In the genomic region with DNA sequence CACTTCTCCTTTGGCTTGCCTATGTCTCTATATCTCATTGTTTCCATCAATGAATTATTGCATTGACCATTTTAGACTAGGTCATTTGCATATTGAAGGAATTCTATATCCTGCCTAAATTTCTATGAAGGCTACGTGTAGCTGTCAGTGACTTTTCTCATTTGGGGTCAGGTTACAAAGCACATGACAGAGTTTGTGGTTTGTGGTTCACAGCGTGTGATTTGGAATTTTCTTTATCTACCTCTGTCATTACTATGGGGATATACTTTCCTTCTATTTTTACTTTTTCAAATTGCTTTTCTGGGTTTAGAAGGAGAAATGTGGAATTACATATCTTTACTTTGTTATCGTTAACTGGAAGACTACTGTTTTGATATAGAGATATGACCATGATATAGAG, we compare ENCODE assay signal across 21 cellular contexts.
DNase-seq lines count a peak whose midpoint lies in the region; ATAC-seq and TF ChIP-seq lines count a peak whose summit lies in the region.
"Had no signal": no experiment of that assay in that cellular context is flagged by ENCODE, and none has a peak within 500 bp of the region (broad histone marks: within the 10 kb centered on the region; RNA-seq: fewer than 3 reads in every experiment).

No MANE protein-coding gene starts in this region.

- H3K27ac ChIP-seq in MM.1S (ENCODE audit: low read length): no peak overlapping the region
- H3K27ac ChIP-seq in gastroesophageal sphincter: no peak overlapping the region
- H3K27ac ChIP-seq: ascending aorta, psoas muscle had no signal

- H3K9ac ChIP-seq in MM.1S (ENCODE audit: low read length): no peak overlapping the region

- CTCF ChIA-PET in HEK293T (lab: Yijun Ruan, JAX): no interaction called here

- no peak for ATAC-seq in GM19395 (IDR thresholded peaks at IDR 0.05; ENCODE audit: unreplicated experiment)
- no peak for ATAC-seq in gastroesophageal sphincter
- ATAC-seq in HG03280 (IDR thresholded peaks at IDR 0.05; ENCODE audit: unreplicated experiment): no peak
- ATAC-seq: GM23338; naive thymus-derived CD8-positive, alpha-beta T cell; psoas muscle had no signal

- H3K9me3 ChIP-seq in MM.1S (replicated peaks; ENCODE audit: insufficient read depth, low read length): no peaks in the 10 kb centered on the region
- no peaks in the 10 kb centered on the region for H3K9me3 ChIP-seq in gastroesophageal sphincter
- H3K9me3 ChIP-seq: ascending aorta, psoas muscle had no signal

- WGBS in gastroesophageal sphincter (ENCODE audit: low coverage in 1 of 2), 2 donors: 52 to 78% methylated on average over 3 of the region's 3 CpGs

- no peaks in the 10 kb centered on the region for H3K79me2 ChIP-seq in MM.1S (ENCODE audit: low read length)

- no peaks in the 10 kb centered on the region for H4K20me1 ChIP-seq in MM.1S (ENCODE audit: insufficient read depth, low read length)

- no peak for TF ChIP-seq EP300 in gastroesophageal sphincter (IDR thresholded peaks at IDR 0.05)

- H3K27me3 ChIP-seq in MM.1S (replicated peaks; ENCODE audit: insufficient read depth, low read length) (no peaks in the 10 kb centered on the region), gastroesophageal sphincter (no peaks in the 10 kb centered on the region)
- H3K27me3 ChIP-seq: ascending aorta had no signal

- POLR2A ChIA-PET in HEK293T (lab: Yijun Ruan, JAX): no interaction called here

- DNase-seq in HEK293T (ENCODE audit: extremely low spot score): peak; percentile 22
- peak; percentile 34 for DNase-seq in MM.1S
- peak; percentile 74 for DNase-seq in astrocyte of the spinal cord (ENCODE audit: low read depth, low spot score)
- DNase-seq in non-pigmented ciliary epithelial cell (ENCODE audit: low read depth): peak; percentile 41
- DNase-seq: activated gamma-delta T cell treated with Interleukin-2 at 50 U/mL for 16 hours; C1 segment of cervical spinal cord; DMS79 treated with DMSO at 0.1 percent for 48 hours; erythroblast; naive thymus-derived CD8-positive, alpha-beta T cell; NCI-H2171 treated with DMSO at 0.1 percent for 48 hours; NK-92 treated with Interleukin-12 subunit alpha and Interleukin-12 subunit beta, amount 100 ng/mL, for 24 hours; psoas muscle; Right ventricle myocardium superior; stimulated activated naive CD4-positive, alpha-beta T cell treated with Interleukin-2 at 50 U/mL for 16 hours; trophoblast cell had no signal

- in situ Hi-C loops in astrocyte of the spinal cord (cut with HindIII; ENCODE audit: low sequenced_read_pairs): no loop called here

- H3K4me3 ChIP-seq in MM.1S (ENCODE audit: low read length) (no peak overlapping the region), astrocyte of the spinal cord (ENCODE audit: low read depth, low read length) (no peak overlapping the region), gastroesophageal sphincter (no peak overlapping the region)
- H3K4me3 ChIP-seq: ascending aorta, GM23338, lung, psoas muscle had no signal

- no peak overlapping the region for H2AFZ ChIP-seq in MM.1S (ENCODE audit: low read length)
- H2AFZ ChIP-seq: GM23338 had no signal

- no peaks in the 10 kb centered on the region for H3K36me3 ChIP-seq in MM.1S (replicated peaks; ENCODE audit: insufficient read depth, low read length)
- no peaks in the 10 kb centered on the region for H3K36me3 ChIP-seq in gastroesophageal sphincter
- H3K36me3 ChIP-seq: ascending aorta had no signal

- no peak for TF ChIP-seq POLR2A in gastroesophageal sphincter (IDR thresholded peaks at IDR 0.05)

- H3K4me2 ChIP-seq in MM.1S (ENCODE audit: low read depth, low read length): no peak overlapping the region
- H3K4me2 ChIP-seq: GM23338 had no signal

- no peaks in the 10 kb centered on the region for H3F3A ChIP-seq in MM.1S (ENCODE audit: insufficient read depth, low read length)

- no peak for TF ChIP-seq CTCF in MM.1S (IDR thresholded peaks at IDR 0.05; ENCODE audit: low read length)
- TF ChIP-seq CTCF in astrocyte of the spinal cord (IDR thresholded peaks at IDR 0.05; ENCODE audit: low read depth, low read length): no peak
- TF ChIP-seq CTCF in gastroesophageal sphincter (IDR thresholded peaks at IDR 0.05): no peak

- H3K9me2 ChIP-seq in MM.1S (replicated peaks; ENCODE audit: insufficient read depth, low read length): no peaks in the 10 kb centered on the region

- H3K4me1 ChIP-seq in MM.1S (ENCODE audit: low read length) (peaks cover 17% of the 10 kb centered on the region), gastroesophageal sphincter (no peaks in the 10 kb centered on the region)
- H3K4me1 ChIP-seq: ascending aorta, psoas muscle had no signal

TF ChIP-seq in HEK293T, 16 proteins besides CTCF, POLR2A, EP300 and RAD21:
- TF ChIP-seq, protein P1, sequence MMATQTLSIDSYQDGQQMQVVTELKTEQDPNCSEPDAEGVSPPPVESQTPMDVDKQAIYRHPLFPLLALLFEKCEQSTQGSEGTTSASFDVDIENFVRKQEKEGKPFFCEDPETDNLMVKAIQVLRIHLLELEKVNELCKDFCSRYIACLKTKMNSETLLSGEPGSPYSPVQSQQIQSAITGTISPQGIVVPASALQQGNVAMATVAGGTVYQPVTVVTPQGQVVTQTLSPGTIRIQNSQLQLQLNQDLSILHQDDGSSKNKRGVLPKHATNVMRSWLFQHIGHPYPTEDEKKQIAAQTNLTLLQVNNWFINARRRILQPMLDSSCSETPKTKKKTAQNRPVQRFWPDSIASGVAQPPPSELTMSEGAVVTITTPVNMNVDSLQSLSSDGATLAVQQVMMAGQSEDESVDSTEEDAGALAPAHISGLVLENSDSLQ (IDR thresholded peaks at IDR 0.05): peak; percentile 70
- TF ChIP-seq ARNT (IDR thresholded peaks at IDR 0.05) (no peak), FOXA1 (IDR thresholded peaks at IDR 0.05) (no peak), SP1 (IDR thresholded peaks at IDR 0.05) (no peak), BHLHE40 (IDR thresholded peaks at IDR 0.05; ENCODE audit: borderline replicate concordance) (no peak), FOXK2 (IDR thresholded peaks at IDR 0.05) (no peak), LEF1 (IDR thresholded peaks at IDR 0.05; ENCODE audit: borderline replicate concordance) (no peak)
TF ChIP-seq in HEK293T: peak in this region for 1.

Comparison
In these comparisons a context has a peak if more than half of its experiments do, and no peak if none do; other contexts are left out.
1. DNase-seq: peak in every context shown above with its lines; median percentile 74 in astrocyte of the spinal cord; 41 in non-pigmented ciliary epithelial cell; 34 in MM.1S; 22 in HEK293T.